1 cellular context compared by ENCODE assay signal in genomic region chr6:28719275-28719940, GRCh38.
A peak's percentile ranks its signal among the peaks of the same experiment; 100 is the strongest.
TF ChIP-seq lines count a peak whose summit lies in the region.

No MANE protein-coding gene starts in this region.

TF ChIP-seq in K562, 482 proteins besides CTCF, POLR2A, EP300 and RAD21 (continued from another document):
- peak; percentile 28; the same call in 1 of the 2 replicates for TF ChIP-seq ZBTB2 (IDR thresholded peaks at IDR 0.05)
- no peak for TF ChIP-seq ZNF124 (CRISPR knock-in tag; IDR thresholded peaks at IDR 0.05)
- peak; percentile 63; the same call in 1 of the 2 replicates for TF ChIP-seq HDAC2 (IDR thresholded peaks at IDR 0.05)
- TF ChIP-seq POLR2H (tag; IDR thresholded peaks at IDR 0.05; ENCODE audit: low read depth) = peak; percentile 99
- peak; percentile 65; the same call in 1 of the 2 replicates for TF ChIP-seq ZNF764 (CRISPR knock-in tag; IDR thresholded peaks at IDR 0.05; ENCODE audit: low read depth)
